24 cellular contexts compared by ENCODE assay signal in genomic region chr14:46008348-46008747, GRCh38.
DNase-seq lines count a peak whose midpoint lies in the region; ATAC-seq, FAIRE-seq and TF ChIP-seq lines count a peak whose summit lies in the region.
"Had no signal": no experiment of that assay in that cellular context is flagged by ENCODE, and none has a peak within 500 bp of the region (broad histone marks: within the 10 kb centered on the region; RNA-seq: fewer than 3 reads in every experiment).

No MANE protein-coding gene starts in this region.

- H3K27ac ChIP-seq in SU-DHL-6 (ENCODE audit: low read depth, low read length) (no peak overlapping the region), GM12878 (ENCODE audit: control insufficient read depth, insufficient read depth) (no peak overlapping the region)
- H3K27ac ChIP-seq: 22Rv1; A549; BLaER1 treated with 17β-estradiol and CSF1 and Interleukin-3, amounts not matched to agents 10 nM and 100 nM; C4-2B had no signal

- peaks cover 0 to 2% (median 0%) of the 10 kb centered on the region in 3 donors for H3K27me3 Mint-ChIP-seq in immature natural killer cell (ENCODE audit: low read depth in 3 of 3)
- H3K27me3 Mint-ChIP-seq: B cell; CD4-positive, alpha-beta T cell had no signal

- H3K4me3 Mint-ChIP-seq in immature natural killer cell, result no peak overlapping the region
- H3K4me3 Mint-ChIP-seq: B cell; CD4-positive, alpha-beta T cell; CD8-positive, alpha-beta T cell had no signal

- H3K27me3 ChIP-seq in SU-DHL-6 (ENCODE audit: low read length), result no peaks in the 10 kb centered on the region
- H3K27me3 ChIP-seq in GM12878 (replicated peaks in 1 of 2; ENCODE audit: control insufficient read depth in 2 of 2, insufficient read depth in 2 of 2, low read length in 1 of 2), result no peaks in the 10 kb centered on the region
- H3K27me3 ChIP-seq: BLaER1 treated with 17β-estradiol and CSF1 and Interleukin-3, amounts not matched to agents 10 nM and 100 nM had no signal

- in situ Hi-C loops in GM12878 (cut with MboI), result no loop called here

- no peaks in the 10 kb centered on the region for H3F3A ChIP-seq in SU-DHL-6 (ENCODE audit: insufficient read depth)

- SMC1A ChIA-PET in GM12878 (lab: Charles Lee; ENCODE audit: uncharacterized antibody, unreplicated experiment), result interaction anchor here (0.7 to 2.0 kb wide), 10 partner anchors 9 to 302 kb away, joined by 3 to 8 read pairs (median 3); no protein-coding TSS in a partner anchor

- H3K9me3 ChIP-seq in SU-DHL-6 (ENCODE audit: insufficient read depth, low read length) (peaks cover 6% of the 10 kb centered on the region; the same call in 1 of the 2 replicates), GM12878 (replicated peaks; ENCODE audit: control insufficient read depth, insufficient read depth, low read length) (no peaks in the 10 kb centered on the region)
- H3K9me3 ChIP-seq: A549, Caco-2 had no signal

- no peak for FAIRE-seq in GM12878 (lab: Jason Lieb, UNC)
- FAIRE-seq: A549, D721Med, GM12892, GM18507 had no signal

- RAD21 ChIA-PET in GM12878 (lab: Charles Lee; ENCODE audit: unreplicated experiment), result interaction anchor here (1.7 to 2.5 kb wide), 2 partner anchors 49 to 141 kb away, joined by 5 to 9 read pairs; no protein-coding TSS in a partner anchor

- TF ChIP-seq CTCF in GM12865 (IDR thresholded peaks at IDR 0.05; ENCODE audit: insufficient read depth, low read depth, low read length, missing control alignments), result no peak
- TF ChIP-seq CTCF in SU-DHL-6 (IDR thresholded peaks at IDR 0.05; ENCODE audit: insufficient read depth, low read length, poor library complexity, severe bottlenecking), result no peak
- TF ChIP-seq CTCF in GM12878 (IDR thresholded peaks at IDR 0.05 in 2 of 3, conservative IDR thresholded peaks at IDR 0.05 in 1 of 3; ENCODE audit: control insufficient read depth in 2 of 3, extremely low read depth in 1 of 3, insufficient read depth in 1 of 3, low read depth in 3 of 3, low read length in 3 of 3), result no peak
- TF ChIP-seq CTCF in lower leg skin (IDR thresholded peaks at IDR 0.05), result no peak

- H3K36me3 ChIP-seq in SU-DHL-6 (ENCODE audit: low read length) (no peaks in the 10 kb centered on the region), GM12878 (ENCODE audit: control insufficient read depth in 2 of 2, insufficient read depth in 2 of 2, low read length in 1 of 2) (no peaks in the 10 kb centered on the region)

- intact Hi-C loops in GM12878 (cut with micrococcal nuclease; ENCODE audit: unreplicated experiment), result no loop called here
- intact Hi-C loops in lower leg skin (cut with DNase I; ENCODE audit: low total_unique reads), result no loop called here

- 15% methylated on average over 3 of the region's 3 CpGs for WGBS in GM12878 (ENCODE audit: insufficient coverage, insufficient replicate concordance, low lambda C conversion rate, missing lambda C conversion rate)
- WGBS in lower leg skin, 2 donors, result 76 to 84% methylated on average over 3 of the region's 3 CpGs

- no peaks in the 10 kb centered on the region for H3K9me2 ChIP-seq in SU-DHL-6 (replicated peaks; ENCODE audit: insufficient read depth, low read length)

- H2AFZ ChIP-seq in SU-DHL-6 (ENCODE audit: low read depth, low read length, severe bottlenecking), result peak overlapping the region; percentile 50
- no peak overlapping the region for H2AFZ ChIP-seq in GM12878 (ENCODE audit: control insufficient read depth, low read depth, low read length)

- CTCF ChIA-PET in GM12878 (lab: Yijun Ruan, JAX), result interaction anchor here (2.2 to 2.5 kb wide), 2 partner anchors 15 to 44 kb away, joined by 7 read pairs; no protein-coding TSS in a partner anchor

- no peak overlapping the region for H3K9ac ChIP-seq in SU-DHL-6 (ENCODE audit: low read length)
- H3K9ac ChIP-seq in GM12878 (ENCODE audit: control insufficient read depth, insufficient read depth, low read length), result no peak overlapping the region
- H3K9ac ChIP-seq: BLaER1 treated with 17β-estradiol and CSF1 and Interleukin-3, amounts not matched to agents 10 nM and 100 nM had no signal

- no peaks in the 10 kb centered on the region for H4K20me1 ChIP-seq in SU-DHL-6 (ENCODE audit: low read depth, low read length)
- no peaks in the 10 kb centered on the region for H4K20me1 ChIP-seq in GM12878 (ENCODE audit: control insufficient read depth, insufficient read depth)
- H4K20me1 ChIP-seq: BLaER1 treated with 17β-estradiol and CSF1 and Interleukin-3, amounts not matched to agents 10 nM and 100 nM had no signal

- peak; percentile 55; the same call in 2 of the 3 replicates for ATAC-seq in GM12878
- ATAC-seq in GM19023 (IDR thresholded peaks at IDR 0.05; ENCODE audit: unreplicated experiment), result no peak
- ATAC-seq: A549; CD8-positive, alpha-beta T cell had no signal

- peak; percentile 2 for DNase-seq in GM12865 (ENCODE audit: low read depth)
- DNase-seq in HT1080 (ENCODE audit: low read depth), result peak; percentile 3
- no peak for DNase-seq in GM12878 (ENCODE audit: low read depth, low spot score)
- no peak for DNase-seq in lower leg skin (ENCODE audit: low spot score in 2 of 2)
- DNase-seq in immature natural killer cell, result no peak
- no peak for DNase-seq in DMS79 (lab: John Stamatoyannopoulos, UW)
- DNase-seq: AML-193; Caco-2; Calu3; CD4-positive, alpha-beta T cell; CD8-positive, alpha-beta T cell; DND-41; EL; GDM1 had no signal

- H3K4me3 ChIP-seq in GM12865 (ENCODE audit: low read depth, low read length) (no peak overlapping the region), SU-DHL-6 (ENCODE audit: insufficient read depth, low read length, poor library complexity, severe bottlenecking) (no peak overlapping the region), GM12878 (no peak overlapping the region), lower leg skin (ENCODE audit: low read depth, poor library complexity, severe bottlenecking) (no peak overlapping the region)
- H3K4me3 ChIP-seq: A549; BLaER1 treated with 17β-estradiol and CSF1 and Interleukin-3, amounts not matched to agents 10 nM and 100 nM had no signal

- H3K27ac Mint-ChIP-seq in immature natural killer cell, result no peak overlapping the region
- H3K27ac Mint-ChIP-seq: B cell; CD4-positive, alpha-beta T cell; CD8-positive, alpha-beta T cell had no signal

- H3K4me2 ChIP-seq in SU-DHL-6 (ENCODE audit: low read depth, low read length, poor library complexity, severe bottlenecking) (no peak overlapping the region), GM12878 (ENCODE audit: control insufficient read depth, insufficient read depth) (no peak overlapping the region)
- H3K4me2 ChIP-seq: A549; BLaER1 treated with 17β-estradiol and CSF1 and Interleukin-3, amounts not matched to agents 10 nM and 100 nM had no signal

- H3K4me1 Mint-ChIP-seq in immature natural killer cell, result no peaks in the 10 kb centered on the region
- H3K4me1 Mint-ChIP-seq: B cell had no signal

- POLR2A ChIA-PET in GM12878 (lab: Charles Lee), result interaction anchor here (0.9 to 1.0 kb wide), 3 partner anchors 15 to 188 kb away, joined by 3 read pairs; no protein-coding TSS in a partner anchor

- TF ChIP-seq RAD21 in GM12878 (IDR thresholded peaks at IDR 0.05; ENCODE audit: insufficient read depth, low read depth, low read length), result no peak

- peaks cover 23 to 68% (median 36%) of the 10 kb centered on the region in 6 donors for H3K9me3 Mint-ChIP-seq in immature natural killer cell

- H3K79me2 ChIP-seq in SU-DHL-6 (ENCODE audit: insufficient read depth, low read length) (no peaks in the 10 kb centered on the region), GM12878 (ENCODE audit: control insufficient read depth, insufficient read depth, low read length) (no peaks in the 10 kb centered on the region)

- H3K4me1 ChIP-seq in GM12878 (ENCODE audit: control insufficient read depth, insufficient read depth, low read length), result no peaks in the 10 kb centered on the region
- H3K4me1 ChIP-seq: A549; BLaER1 treated with 17β-estradiol and CSF1 and Interleukin-3, amounts not matched to agents 10 nM and 100 nM; Caco-2 had no signal

- no peak for TF ChIP-seq EP300 in GM12878 (IDR thresholded peaks at IDR 0.05; ENCODE audit: borderline replicate concordance in 1 of 2, control insufficient read depth in 1 of 2, low read depth in 2 of 2, low read length in 2 of 2)

- H3K36me3 Mint-ChIP-seq in immature natural killer cell, result no peaks in the 10 kb centered on the region
- H3K36me3 Mint-ChIP-seq: CD8-positive, alpha-beta T cell had no signal

- TF ChIP-seq POLR2A in GM12878 (IDR thresholded peaks at IDR 0.05; ENCODE audit: low read depth, low read length) (no peak), lower leg skin (IDR thresholded peaks at IDR 0.05) (no peak)

- BruUV-seq in GM12878 (replicated peaks; lab: Mats Ljungman, UMichigan), result no TSS peak

TF ChIP-seq in GM12878, 131 proteins besides CTCF, POLR2A, EP300 and RAD21:
- no peak for TF ChIP-seq BCL11A (IDR thresholded peaks at IDR 0.05; ENCODE audit: low read depth, low read length)
- no peak for TF ChIP-seq MTA3 (IDR thresholded peaks at IDR 0.05; ENCODE audit: borderline replicate concordance, low read length)

Comparison
In these comparisons a context has a peak if more than half of its experiments do, and no peak if none do; other contexts are left out.
1. DNase-seq: peak in GM12865 (single experiment) and HT1080 (single experiment); none in GM12878 (single experiment), lower leg skin (0 of 2), immature natural killer cell (0 of 3) and DMS79 (single experiment).